8 cellular contexts compared by ENCODE assay signal in the genomic region with DNA sequence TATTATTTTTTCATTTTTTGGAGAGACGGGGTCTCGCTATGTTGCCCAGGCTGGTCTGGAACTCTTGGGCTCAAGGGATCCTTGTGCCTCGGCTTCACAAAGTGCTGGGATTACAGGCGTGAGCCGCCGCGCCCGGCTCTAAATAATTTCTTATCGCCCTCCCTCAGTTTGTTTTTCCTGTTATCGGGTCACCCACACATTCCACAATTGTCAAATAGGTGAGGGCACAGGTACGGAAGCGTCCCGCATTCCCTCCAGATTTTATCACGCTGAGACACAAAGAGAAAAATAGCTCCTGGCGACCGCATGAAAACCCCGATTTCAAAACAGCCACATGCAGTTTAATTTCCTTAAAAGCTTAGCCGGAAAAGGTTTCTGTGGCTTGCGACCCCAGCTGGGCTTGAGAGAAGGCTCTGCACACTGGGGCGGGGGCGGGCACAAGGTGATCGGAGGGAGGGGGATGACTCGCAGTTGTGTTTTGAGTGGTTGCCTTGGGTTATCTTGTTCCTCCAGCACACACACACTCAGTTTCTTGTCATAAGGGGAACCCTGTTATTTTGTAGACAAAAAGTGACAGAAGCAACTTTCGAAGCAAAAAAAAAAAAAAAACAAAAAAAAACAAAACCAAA. TPM values are rescaled to one million over a fixed set of nuclear protein-coding genes. Genes with fewer than 3 reads are reported as not detected.
DNase-seq lines count a peak whose midpoint lies in the region; ATAC-seq, FAIRE-seq and TF ChIP-seq lines count a peak whose summit lies in the region.

No MANE protein-coding gene starts in this region.

- no peaks in the 10 kb centered on the region for H3K36me3 ChIP-seq in parathyroid adenoma (ENCODE audit: control insufficient read depth, insufficient read depth, low read length)

- H3K27ac ChIP-seq in parathyroid adenoma, result peak overlapping the region; percentile 96

- no peak for FAIRE-seq in GM12892 (lab: Jason Lieb, UNC)

- peaks cover 13% of the 10 kb centered on the region for H3K4me1 Mint-ChIP-seq in type B pancreatic cell (ENCODE audit: unreplicated experiment)

- TF ChIP-seq POLR2A in GM12892 (IDR thresholded peaks at IDR 0.05; ENCODE audit: low read depth, low read length), result no peak

- peak overlapping the region; percentile 16 for H3K9ac ChIP-seq in parathyroid adenoma

- H3K9me3 Mint-ChIP-seq in type B pancreatic cell, result no peaks in the 10 kb centered on the region

- H3K4me3 Mint-ChIP-seq in type B pancreatic cell, result peak overlapping the region; percentile 96

- H3K4me1 ChIP-seq in parathyroid adenoma, result peaks cover 26% of the 10 kb centered on the region

- ATAC-seq in HG02678 (IDR thresholded peaks at IDR 0.05; ENCODE audit: unreplicated experiment), result peak; percentile 37

- H3K27ac Mint-ChIP-seq in type B pancreatic cell, result peak overlapping the region; percentile 79

- TF ChIP-seq CTCF in fibroblast of pulmonary artery (IDR thresholded peaks at IDR 0.05; ENCODE audit: low read length, missing control alignments), result no peak
- no peak for TF ChIP-seq CTCF in parathyroid adenoma (IDR thresholded peaks at IDR 0.05)
- TF ChIP-seq CTCF in type B pancreatic cell (conservative IDR thresholded peaks at IDR 0.05), result no peak

- no peaks in the 10 kb centered on the region for H3K27me3 ChIP-seq in parathyroid adenoma (ENCODE audit: control insufficient read depth, insufficient read depth, low read length)

- peak overlapping the region; percentile 56 for H3K4me3 ChIP-seq in fibroblast of pulmonary artery (replicated peaks; ENCODE audit: low read depth, low read length)
- peak overlapping the region; percentile 80 for H3K4me3 ChIP-seq in parathyroid adenoma (ENCODE audit: low read depth, low read length)

- no peaks in the 10 kb centered on the region for H3K36me3 Mint-ChIP-seq in type B pancreatic cell

- H3K4me2 ChIP-seq in parathyroid adenoma (ENCODE audit: low read length), result peak overlapping the region; percentile 87

- peaks cover 18% of the 10 kb centered on the region for H3K27me3 Mint-ChIP-seq in type B pancreatic cell

- H3K9me3 ChIP-seq in parathyroid adenoma (ENCODE audit: control insufficient read depth, low read length), result no peaks in the 10 kb centered on the region

- H2AFZ ChIP-seq in parathyroid adenoma, result peak overlapping the region; percentile 92

- DNase-seq in GM12892 (ENCODE audit: insufficient read length) (peak; percentile 46), NK-92 (lab: John Stamatoyannopoulos, UW; ENCODE audit: unreplicated experiment) (peak; percentile 50), activated T-cell treated with anti-CD3 and anti-CD28 coated beads for 24 hours (ENCODE audit: low read depth) (peak; percentile 75), fibroblast of pulmonary artery (ENCODE audit: low read depth) (peak; percentile 0), type B pancreatic cell (ENCODE audit: extremely low spot score, unreplicated experiment) (no peak), dedifferentiated amniotic fluid mesenchymal stem cell (ENCODE audit: extremely low spot score) (no peak)

- peaks cover 4% of the 10 kb centered on the region for H3K79me2 ChIP-seq in parathyroid adenoma

RNA-seq across cellular contexts. Expression of a gene that starts 0.7 kb away (rescaled TPM):
- 18.8 TPM for polyA plus RNA-seq in GM12892 (2012; ENCODE audit: missing spikeins)
- 20.2 and 24.7 TPM in 2 replicates for total RNA-seq in type B pancreatic cell (ENCODE audit: low replicate concordance)

Comparison
In these comparisons a context has a peak if more than half of its experiments do, and no peak if none do; other contexts are left out.
1. DNase-seq: peak in GM12892 (single experiment), NK-92 (single experiment), activated T-cell treated with anti-CD3 and anti-CD28 coated beads for 24 hours (single experiment) and fibroblast of pulmonary artery (single experiment); none in type B pancreatic cell (single experiment) and dedifferentiated amniotic fluid mesenchymal stem cell (single experiment).